ENCODE assay signal across 14 cellular contexts in genomic region chr12:123475256-123475703, GRCh38. TPM values are rescaled to one million over a fixed set of nuclear protein-coding genes. Genes with fewer than 3 reads are reported as not detected.
DNase-seq lines count a peak whose midpoint lies in the region; ATAC-seq and TF ChIP-seq lines count a peak whose summit lies in the region.
"Had no signal": no experiment of that assay in that cellular context is flagged by ENCODE, and none has a peak within 500 bp of the region (broad histone marks: within the 10 kb centered on the region; RNA-seq: fewer than 3 reads in every experiment).

No MANE protein-coding gene starts in this region.

- no peak for TF ChIP-seq CTCF in thoracic aorta (IDR thresholded peaks at IDR 0.05)
- TF ChIP-seq CTCF in A673 (conservative IDR thresholded peaks at IDR 0.05; ENCODE audit: low read depth, low read length) = no peak

- H3K9me3 ChIP-seq in right cardiac atrium (ENCODE audit: control insufficient read depth, low read length) = no peaks in the 10 kb centered on the region
- no peaks in the 10 kb centered on the region for H3K9me3 ChIP-seq in thoracic aorta
- no peaks in the 10 kb centered on the region for H3K9me3 ChIP-seq in A673 (ENCODE audit: low read depth, low read length, poor library complexity, severe bottlenecking)

- no peaks in the 10 kb centered on the region for H3K9me3 Mint-ChIP-seq in activated naive CD4-positive, alpha-beta T cell treated with anti-CD3 and anti-CD28 coated beads, Interleukin-2, amount 10 ng/mL, durations not matched to agents 7 days and 5 days
- H3K9me3 Mint-ChIP-seq in activated T-helper 17 cell treated with anti-CD3 and anti-CD28 coated beads, Interleukin-2, amount 50 U/mL, for 72 hours = no peaks in the 10 kb centered on the region
- H3K9me3 Mint-ChIP-seq: natural killer cell treated with Interleukin-12 subunit alpha and Interleukin-12 subunit beta and Interleukin-15 and Interleukin-18, amount 100 ng/mL, for 72 hours had no signal

- H3K27me3 ChIP-seq in right cardiac atrium (ENCODE audit: control insufficient read depth, insufficient read depth) (no peaks in the 10 kb centered on the region), thoracic aorta (replicated peaks; ENCODE audit: insufficient read depth) (no peaks in the 10 kb centered on the region), A673 (replicated peaks; ENCODE audit: insufficient read depth, low read depth, low read length, poor library complexity) (no peaks in the 10 kb centered on the region)

- intact Hi-C loops in right cardiac atrium (cut with DNase I) (loop anchor here in 1 of 4 donors (5.0 kb wide), 1 partner anchor 42 kb away; no protein-coding TSS in a partner anchor), A673 (cut with micrococcal nuclease; ENCODE audit: unreplicated experiment) (no loop called here)

- H3K27ac ChIP-seq in right cardiac atrium (ENCODE audit: low read length) (peak overlapping the region; percentile 96), thoracic aorta (peak overlapping the region; percentile 59 to 81), A673 (ENCODE audit: low read depth, low read length, poor library complexity, severe bottlenecking) (no peak overlapping the region)
- H3K27ac ChIP-seq: GM23248 had no signal

- no peaks in the 10 kb centered on the region for H3K27me3 Mint-ChIP-seq in activated naive CD4-positive, alpha-beta T cell treated with anti-CD3 and anti-CD28 coated beads, Interleukin-2, amount 10 ng/mL, durations not matched to agents 7 days and 5 days
- no peaks in the 10 kb centered on the region for H3K27me3 Mint-ChIP-seq in activated T-helper 17 cell treated with anti-CD3 and anti-CD28 coated beads, Interleukin-2, amount 50 U/mL, for 72 hours
- H3K27me3 Mint-ChIP-seq: natural killer cell treated with Interleukin-12 subunit alpha and Interleukin-12 subunit beta and Interleukin-15 and Interleukin-18, amount 100 ng/mL, for 72 hours had no signal

- CTCF ChIA-PET in activated naive CD4-positive, alpha-beta T cell treated with anti-CD3 and anti-CD28 coated beads, Interleukin-2, amount 10 ng/mL, durations not matched to agents 7 days and 5 days (lab: Charles Lee) = interaction anchor here (0.6 kb wide), 1 partner anchor 107 kb away, joined by 3 read pairs; no protein-coding TSS in a partner anchor
- CTCF ChIA-PET in A673 (lab: Charles Lee) = no interaction called here

- no peak for ATAC-seq in activated T-helper 17 cell treated with anti-CD3 and anti-CD28 coated beads, Interleukin-2, amount 50 U/mL, for 72 hours (replicated peaks)
- ATAC-seq in right cardiac atrium = no peak
- ATAC-seq in thoracic aorta (ENCODE audit: insufficient number of reproducible peaks, low FRiP score, low read depth) = no peak
- ATAC-seq: natural killer cell treated with Interleukin-12 subunit alpha and Interleukin-12 subunit beta and Interleukin-15 and Interleukin-18, amount 100 ng/mL, for 72 hours had no signal

- H3K36me3 ChIP-seq in thoracic aorta (peaks cover 27% of the 10 kb centered on the region), A673 (ENCODE audit: insufficient read depth, low read length, poor library complexity, severe bottlenecking) (peaks cover 13% of the 10 kb centered on the region)

- no peaks in the 10 kb centered on the region for H3K4me1 ChIP-seq in right cardiac atrium (ENCODE audit: control insufficient read depth, insufficient read depth, low read length)
- H3K4me1 ChIP-seq in thoracic aorta (ENCODE audit: control insufficient read depth in 1 of 2, low read depth in 2 of 2) = peaks cover 27 to 61% of the 10 kb centered on the region in 2 donors
- H3K4me1 ChIP-seq in A673 (ENCODE audit: insufficient read depth, low read length, poor library complexity, severe bottlenecking) = no peaks in the 10 kb centered on the region

- no peak for DNase-seq in activated naive CD4-positive, alpha-beta T cell treated with anti-CD3 and anti-CD28 coated beads, Interleukin-2, amount 10 ng/mL, durations not matched to agents 7 days and 5 days
- DNase-seq in activated naive CD4-positive, alpha-beta T cell (lab: John Stamatoyannopoulos, UW) = no peak
- DNase-seq in right cardiac atrium (no peak), thoracic aorta (ENCODE audit: low spot score) (no peak), A673 (ENCODE audit: low spot score) (no peak), AG08396 (ENCODE audit: low spot score) (no peak)
- DNase-seq in activated CD4-positive, CD25-positive, alpha-beta regulatory T cell (lab: John Stamatoyannopoulos, UW) = no peak
- DNase-seq: activated CD4-positive, CD25-positive, alpha-beta regulatory T cell treated with anti-CD3 and anti-CD28 coated beads, Interleukin-2, amount 50 U/mL, for 72 hours; DND-41; GM23248; stimulated activated CD4-positive, alpha-beta T cell treated with anti-CD3 and anti-CD28 coated beads, Interleukin-12 subunit alpha, Interleukin-12 subunit beta, amount 100 ng/mL, for 4 hours had no signal

- POLR2A ChIA-PET in A673 (lab: Charles Lee; ENCODE audit: low non-redundant PET) = no interaction called here

- peaks cover 12% of the 10 kb centered on the region for H3K36me3 Mint-ChIP-seq in activated naive CD4-positive, alpha-beta T cell treated with anti-CD3 and anti-CD28 coated beads, Interleukin-2, amount 10 ng/mL, durations not matched to agents 7 days and 5 days
- peaks cover 20% of the 10 kb centered on the region for H3K36me3 Mint-ChIP-seq in activated T-helper 17 cell treated with anti-CD3 and anti-CD28 coated beads, Interleukin-2, amount 50 U/mL, for 72 hours (ENCODE audit: low read depth)
- H3K36me3 Mint-ChIP-seq: natural killer cell treated with Interleukin-12 subunit alpha and Interleukin-12 subunit beta and Interleukin-15 and Interleukin-18, amount 100 ng/mL, for 72 hours had no signal

- BruUV-seq in A673 (replicated peaks; lab: Mats Ljungman, UMichigan) = no TSS peak

- H3K4me3 ChIP-seq in right cardiac atrium (ENCODE audit: low read length) = no peak overlapping the region
- no peak overlapping the region for H3K4me3 ChIP-seq in thoracic aorta
- H3K4me3 ChIP-seq in A673 (ENCODE audit: low read depth, low read length, poor library complexity, severe bottlenecking) = no peak overlapping the region
- H3K4me3 ChIP-seq: GM23248, SK-N-MC had no signal

- peak overlapping the region; percentile 81 for H3K27ac Mint-ChIP-seq in activated naive CD4-positive, alpha-beta T cell treated with anti-CD3 and anti-CD28 coated beads, Interleukin-2, amount 10 ng/mL, durations not matched to agents 7 days and 5 days
- peak overlapping the region; percentile 79 for H3K27ac Mint-ChIP-seq in activated T-helper 17 cell treated with anti-CD3 and anti-CD28 coated beads, Interleukin-2, amount 50 U/mL, for 72 hours

- 64% methylated on average over 15 of the region's 15 CpGs for whole genome bisulfite sequencing in right cardiac atrium

- peaks cover 28% of the 10 kb centered on the region for H3K4me1 Mint-ChIP-seq in activated naive CD4-positive, alpha-beta T cell treated with anti-CD3 and anti-CD28 coated beads, Interleukin-2, amount 10 ng/mL, durations not matched to agents 7 days and 5 days
- H3K4me1 Mint-ChIP-seq in activated T-helper 17 cell treated with anti-CD3 and anti-CD28 coated beads, Interleukin-2, amount 50 U/mL, for 72 hours = peaks cover 16% of the 10 kb centered on the region

- peak overlapping the region; percentile 30 for H3K4me3 Mint-ChIP-seq in activated naive CD4-positive, alpha-beta T cell treated with anti-CD3 and anti-CD28 coated beads, Interleukin-2, amount 10 ng/mL, durations not matched to agents 7 days and 5 days
- peak overlapping the region; percentile 46 for H3K4me3 Mint-ChIP-seq in activated T-helper 17 cell treated with anti-CD3 and anti-CD28 coated beads, Interleukin-2, amount 50 U/mL, for 72 hours
- H3K4me3 Mint-ChIP-seq: natural killer cell treated with Interleukin-12 subunit alpha and Interleukin-12 subunit beta and Interleukin-15 and Interleukin-18, amount 100 ng/mL, for 72 hours had no signal

RNA-seq across cellular contexts. Expression of gene SNRNP35, which starts 17.3 kb away (rescaled TPM):
- 10 to 100 TPM; 23.5 to 31.4 TPM for total RNA-seq in activated T-helper 17 cell treated with anti-CD3 and anti-CD28 coated beads, Interleukin-2, amount 50 U/mL, for 72 hours
- total RNA-seq in right cardiac atrium (10 to 100 TPM; 19.2 to 26.6 (median 26.1) TPM), thoracic aorta (10 to 100 TPM; 27.8 to 73.9 TPM), A673 (2021) (19.1 and 20.6 TPM in 2 replicates)
- polyA plus RNA-seq in right cardiac atrium = 48.1 TPM

RNA-seq across cellular contexts. Expression of gene RILPL2, which starts 38.8 kb away (rescaled TPM):
- total RNA-seq in activated T-helper 17 cell treated with anti-CD3 and anti-CD28 coated beads, Interleukin-2, amount 50 U/mL, for 72 hours = 10 to 100 TPM; 12.3 to 12.6 TPM
- total RNA-seq in right cardiac atrium (1 to 10 TPM; 3.4 to 4.0 (median 3.8) TPM), thoracic aorta (10 to 100 TPM; 15.9 to 18.1 TPM), A673 (2021) (1.7 and 1.9 TPM in 2 replicates)
- polyA plus RNA-seq in right cardiac atrium = 4.3 TPM

RNA-seq across cellular contexts. Expression of gene RILPL1, which starts 58.2 kb away (rescaled TPM):
- total RNA-seq in activated T-helper 17 cell treated with anti-CD3 and anti-CD28 coated beads, Interleukin-2, amount 50 U/mL, for 72 hours = 1 to 10 TPM; 3.2 to 3.5 TPM
- total RNA-seq in right cardiac atrium (100 to 1,000 TPM; 118 to 146 (median 133) TPM), thoracic aorta (10 to 100 TPM; 29.0 to 49.7 TPM), A673 (2021) (10.2 and 17.4 TPM in 2 replicates)
- 127 TPM for polyA plus RNA-seq in right cardiac atrium
